8 cellular contexts compared by ENCODE assay signal in genomic region chr20:18566892-18567738, GRCh38. TPM values are rescaled to one million over a fixed set of nuclear protein-coding genes. Genes with fewer than 3 reads are reported as not detected.
DNase-seq lines count a peak whose midpoint lies in the region; ATAC-seq lines count a peak whose summit lies in the region.

Gene SMIM26 (plus strand): TSS chr20:18567432. CDS start chr20:18567479, 47 bp downstream.

- H3K36me3 Mint-ChIP-seq in IgD-negative memory B cell = peaks cover 10% of the 10 kb centered on the region

- no peaks in the 10 kb centered on the region for H3K27me3 Mint-ChIP-seq in IgD-negative memory B cell

- ATAC-seq in GM21529 (IDR thresholded peaks at IDR 0.05; ENCODE audit: unreplicated experiment) = peak; percentile 98

- H3K27ac ChIP-seq in epithelial cell of prostate = peak within 1 kb of the TSS; percentile 76

- H3K4me1 Mint-ChIP-seq in IgD-negative memory B cell = peaks cover 18 to 22% (median 21%) of the 10 kb centered on the region in 3 donors

- peaks cover 0 to 3% (median 0%) of the 10 kb centered on the region in 3 donors for H3K9me3 Mint-ChIP-seq in IgD-negative memory B cell

- DNase-seq in DMS 273 treated with DMSO at 0.1 percent for 48 hours (lab: John Stamatoyannopoulos, UW) = peak; percentile 62
- peak; percentile 54 for DNase-seq in OCI-M2 (lab: John Stamatoyannopoulos, UW; ENCODE audit: unreplicated experiment)
- peak; percentile 90 for DNase-seq in activated T-cell treated with anti-CD3 and anti-CD28 coated beads for 4 hours
- DNase-seq in epithelial cell of prostate (ENCODE audit: low read depth, low spot score) = peak; percentile 61
- peak; percentile 94 for DNase-seq in mucosa of gallbladder (ENCODE audit: low spot score)
- DNase-seq in stimulated activated CD8-positive, alpha-beta memory T cell treated with anti-CD3 and anti-CD28 coated beads, Interleukin-4, amount 100 ng/mL, for 4 hours (ENCODE audit: low read depth in 2 of 2, low spot score in 1 of 2) = peak; percentile 80 to 86

- H3K4me3 Mint-ChIP-seq in IgD-negative memory B cell = peak within 1 kb of the TSS; percentile 92 to 99 (median 97)

- peak within 1 kb of the TSS; percentile 84 to 98 (median 98) for H3K27ac Mint-ChIP-seq in IgD-negative memory B cell

RNA-seq across cellular contexts. Expression of gene SMIM26, which starts in this region (rescaled TPM):
- 202 TPM for polyA plus RNA-seq in IgD-negative memory B cell
- 65.2 TPM for total RNA-seq in mucosa of gallbladder

Comparison
In these comparisons a context has a peak if more than half of its experiments do, and no peak if none do; other contexts are left out.
1. Peak in every context shown above with its lines: DNase-seq, ATAC-seq and H3K27ac ChIP-seq.